In the genomic region with DNA sequence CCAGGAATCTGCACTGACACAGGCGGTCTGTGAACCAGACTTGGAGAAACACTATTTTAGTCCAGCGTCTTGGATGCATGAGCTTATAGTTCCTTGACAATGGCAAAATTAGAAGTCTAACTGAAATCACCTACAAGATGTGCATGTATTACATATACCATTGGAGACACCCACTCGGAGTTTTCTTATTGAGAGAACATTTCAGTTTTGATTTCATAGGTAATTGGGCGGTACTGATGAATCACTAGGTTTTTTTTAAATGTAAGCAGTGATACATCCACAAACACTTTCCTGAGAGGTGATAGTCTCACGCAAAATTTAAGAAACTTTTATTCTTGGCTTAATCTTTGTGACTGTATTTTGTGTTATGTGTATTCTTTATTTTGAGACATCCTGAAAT, we compare ENCODE assay signal across 12 cellular contexts.
"Had no signal": no experiment of that assay in that cellular context is flagged by ENCODE, and none has a peak within 500 bp of the region (broad histone marks: within the 10 kb centered on the region; RNA-seq: fewer than 3 reads in every experiment).

No MANE protein-coding gene starts in this region.

- H3K4me3 Mint-ChIP-seq: activated CD4-positive, alpha-beta T cell treated with anti-CD3 and anti-CD28 coated beads, Interleukin-2, amount 10 ng/mL, durations not matched to agents 7 days and 5 days; activated CD8-positive, alpha-beta memory T cell treated with anti-CD3 and anti-CD28 coated beads, Interleukin-2, amount 10 ng/mL, durations not matched to agents 7 days and 5 days; activated naive CD8-positive, alpha-beta T cell treated with anti-CD3 and anti-CD28 coated beads, Interleukin-2, amount 10 ng/mL, durations not matched to agents 7 days and 5 days; naive B cell had no signal

- H3K27me3 Mint-ChIP-seq: activated CD4-positive, alpha-beta T cell treated with anti-CD3 and anti-CD28 coated beads, Interleukin-2, amount 10 ng/mL, durations not matched to agents 7 days and 5 days; activated CD8-positive, alpha-beta memory T cell treated with anti-CD3 and anti-CD28 coated beads, Interleukin-2, amount 10 ng/mL, durations not matched to agents 7 days and 5 days; activated naive CD8-positive, alpha-beta T cell treated with anti-CD3 and anti-CD28 coated beads, Interleukin-2, amount 10 ng/mL, durations not matched to agents 7 days and 5 days had no signal

- DNase-seq: activated CD4-positive, alpha-beta T cell treated with anti-CD3 and anti-CD28 coated beads, Interleukin-2, amount 10 ng/mL, durations not matched to agents 7 days and 5 days; activated CD8-positive, alpha-beta memory T cell treated with anti-CD3 and anti-CD28 coated beads, Interleukin-2, amount 10 ng/mL, durations not matched to agents 7 days and 5 days; activated naive CD8-positive, alpha-beta T cell treated with anti-CD3 and anti-CD28 coated beads, Interleukin-2, amount 10 ng/mL, durations not matched to agents 7 days and 5 days; aorta; left lung; mammary epithelial cell; naive B cell; pancreas; WERI-Rb-1 had no signal

- H3K4me3 ChIP-seq: left lung, pancreas had no signal

- H3K36me3 Mint-ChIP-seq: naive B cell had no signal

- ATAC-seq: activated CD8-positive, alpha-beta memory T cell treated with anti-CD3 and anti-CD28 coated beads, Interleukin-2, amount 10 ng/mL, durations not matched to agents 7 days and 5 days; esophagus mucosa; left lung; pancreas; Right ventricle myocardium inferior; sciatic nerve had no signal

- H3K27ac ChIP-seq: left lung, pancreas, WERI-Rb-1 had no signal

- H3K4me1 ChIP-seq: pancreas had no signal

- H3K27me3 ChIP-seq: left lung, pancreas had no signal

- H3K27ac Mint-ChIP-seq: activated CD4-positive, alpha-beta T cell treated with anti-CD3 and anti-CD28 coated beads, Interleukin-2, amount 10 ng/mL, durations not matched to agents 7 days and 5 days; activated CD8-positive, alpha-beta memory T cell treated with anti-CD3 and anti-CD28 coated beads, Interleukin-2, amount 10 ng/mL, durations not matched to agents 7 days and 5 days; activated naive CD8-positive, alpha-beta T cell treated with anti-CD3 and anti-CD28 coated beads, Interleukin-2, amount 10 ng/mL, durations not matched to agents 7 days and 5 days; naive B cell had no signal

- H3K9me3 Mint-ChIP-seq: activated CD4-positive, alpha-beta T cell treated with anti-CD3 and anti-CD28 coated beads, Interleukin-2, amount 10 ng/mL, durations not matched to agents 7 days and 5 days; activated naive CD8-positive, alpha-beta T cell treated with anti-CD3 and anti-CD28 coated beads, Interleukin-2, amount 10 ng/mL, durations not matched to agents 7 days and 5 days; naive B cell had no signal

- H3K36me3 ChIP-seq: left lung, pancreas, WERI-Rb-1 had no signal

- H3K9me3 ChIP-seq: left lung, pancreas had no signal

- H3K4me1 Mint-ChIP-seq: naive B cell had no signal
